ENCODE assay signal across 13 cellular contexts in the genomic region with DNA sequence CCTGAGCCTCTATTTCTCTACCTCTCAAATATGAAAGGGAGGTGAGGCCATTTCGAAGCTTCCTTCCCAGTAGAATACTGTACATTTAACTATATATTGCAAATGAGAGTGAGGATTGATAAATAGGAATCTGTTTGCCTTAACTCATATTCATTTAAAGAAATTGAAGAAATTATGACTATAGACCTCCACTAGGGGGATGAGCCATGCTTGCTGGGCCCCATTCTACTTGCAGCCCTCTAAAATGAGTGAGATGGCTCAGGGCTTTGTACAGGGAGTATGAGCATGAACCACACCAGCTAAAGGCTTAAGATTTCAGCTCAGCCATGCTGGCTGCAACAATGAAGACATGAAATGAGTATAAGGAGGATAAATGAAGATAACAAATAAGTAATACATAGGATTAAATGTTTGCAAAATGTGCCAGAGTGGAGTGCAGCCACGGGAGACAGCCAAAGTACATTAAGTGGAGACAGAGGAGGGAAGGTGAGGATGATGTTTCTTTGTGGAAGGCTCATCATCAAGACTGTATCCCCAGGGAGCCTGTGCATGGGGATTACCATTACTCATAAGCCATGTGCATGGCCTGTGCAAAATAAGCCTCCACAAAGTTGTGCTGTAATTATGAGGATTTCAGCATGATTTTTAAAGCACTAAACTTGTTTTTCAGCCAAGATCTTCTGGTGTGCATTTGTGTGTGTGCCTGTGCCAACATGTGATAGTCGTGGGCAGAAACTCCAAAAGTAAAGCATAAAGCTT.
DNase-seq lines count a peak whose midpoint lies in the region; ATAC-seq lines count a peak whose summit lies in the region.
"Had no signal": no experiment of that assay in that cellular context is flagged by ENCODE, and none has a peak within 500 bp of the region (broad histone marks: within the 10 kb centered on the region; RNA-seq: fewer than 3 reads in every experiment).

No MANE protein-coding gene starts in this region.

- no peak overlapping the region for H3K27ac Mint-ChIP-seq in immature natural killer cell
- H3K27ac Mint-ChIP-seq: activated CD4-positive, alpha-beta T cell treated with anti-CD3 and anti-CD28 coated beads, Interleukin-2, amount 10 ng/mL, durations not matched to agents 24 days and 14 days; activated naive CD4-positive, alpha-beta T cell treated with anti-CD3 and anti-CD28 coated beads, Interleukin-2, amount 10 ng/mL, durations not matched to agents 7 days and 5 days; dendritic cell treated with granulocyte-macrophage colony-stimulating factor and Interleukin-4, amounts not matched to agents 40 ng/mL and 50 ng/mL, for 4 days had no signal

- in situ Hi-C loops in SK-MEL-5 (cut with HindIII; ENCODE audit: low pct_unique_long_range_greater_than_20kb, low sequenced_read_pairs) = no loop called here

- peaks cover 0 to 46% (median 18%) of the 10 kb centered on the region in 6 donors for H3K9me3 Mint-ChIP-seq in immature natural killer cell
- H3K9me3 Mint-ChIP-seq: activated CD4-positive, alpha-beta T cell treated with anti-CD3 and anti-CD28 coated beads, Interleukin-2, amount 10 ng/mL, durations not matched to agents 24 days and 14 days had no signal

- H3K36me3 Mint-ChIP-seq in immature natural killer cell = peaks cover 0 to 4% (median 3%) of the 10 kb centered on the region in 3 donors
- H3K36me3 Mint-ChIP-seq: activated naive CD4-positive, alpha-beta T cell treated with anti-CD3 and anti-CD28 coated beads, Interleukin-2, amount 10 ng/mL, durations not matched to agents 7 days and 5 days had no signal

- ATAC-seq in HG03097 (IDR thresholded peaks at IDR 0.05; ENCODE audit: low FRiP score, unreplicated experiment) = no peak

- H3K4me3 Mint-ChIP-seq in immature natural killer cell = no peak overlapping the region
- H3K4me3 Mint-ChIP-seq: activated CD4-positive, alpha-beta T cell treated with anti-CD3 and anti-CD28 coated beads, Interleukin-2, amount 10 ng/mL, durations not matched to agents 24 days and 14 days; activated naive CD4-positive, alpha-beta T cell treated with anti-CD3 and anti-CD28 coated beads, Interleukin-2, amount 10 ng/mL, durations not matched to agents 7 days and 5 days; dendritic cell treated with granulocyte-macrophage colony-stimulating factor and Interleukin-4, amounts not matched to agents 40 ng/mL and 50 ng/mL, for 4 days had no signal

- H3K4me1 Mint-ChIP-seq in immature natural killer cell = no peaks in the 10 kb centered on the region
- H3K4me1 Mint-ChIP-seq: activated CD4-positive, alpha-beta T cell treated with anti-CD3 and anti-CD28 coated beads, Interleukin-2, amount 10 ng/mL, durations not matched to agents 24 days and 14 days; activated naive CD4-positive, alpha-beta T cell treated with anti-CD3 and anti-CD28 coated beads, Interleukin-2, amount 10 ng/mL, durations not matched to agents 7 days and 5 days had no signal

- H3K4me3 ChIP-seq in Jurkat, Clone E6-1 (ENCODE audit: low read length) = no peak overlapping the region
- H3K4me3 ChIP-seq: right atrium auricular region had no signal

- DNase-seq in D341Med (ENCODE audit: low spot score) = peak; percentile 71
- DNase-seq in Jurkat, Clone E6-1 (ENCODE audit: low read depth, low spot score) = peak; percentile 21
- DNase-seq in SK-MEL-5 (ENCODE audit: low read depth, low spot score) = peak; percentile 16
- peak; percentile 13 for DNase-seq in left kidney (ENCODE audit: low read depth, low spot score)
- DNase-seq in germinal center (ENCODE audit: low spot score) = no peak
- no peak for DNase-seq in retina
- no peak for DNase-seq in immature natural killer cell
- DNase-seq: activated CD4-positive, alpha-beta T cell treated with anti-CD3 and anti-CD28 coated beads, Interleukin-2, amount 10 ng/mL, durations not matched to agents 24 days and 14 days; activated naive CD4-positive, alpha-beta T cell treated with anti-CD3 and anti-CD28 coated beads, Interleukin-2, amount 10 ng/mL, durations not matched to agents 7 days and 5 days; NCI-H1092 treated with DMSO at 0.1 percent for 48 hours had no signal

- no peaks in the 10 kb centered on the region for H3K27me3 Mint-ChIP-seq in immature natural killer cell (ENCODE audit: low read depth in 3 of 3)
- H3K27me3 Mint-ChIP-seq: activated CD4-positive, alpha-beta T cell treated with anti-CD3 and anti-CD28 coated beads, Interleukin-2, amount 10 ng/mL, durations not matched to agents 24 days and 14 days; activated naive CD4-positive, alpha-beta T cell treated with anti-CD3 and anti-CD28 coated beads, Interleukin-2, amount 10 ng/mL, durations not matched to agents 7 days and 5 days; dendritic cell treated with granulocyte-macrophage colony-stimulating factor and Interleukin-4, amounts not matched to agents 40 ng/mL and 50 ng/mL, for 4 days had no signal

Comparison
In these comparisons a context has a peak if more than half of its experiments do, and no peak if none do; other contexts are left out.
1. DNase-seq: peak in D341Med (single experiment), Jurkat, Clone E6-1 (single experiment), SK-MEL-5 (single experiment) and left kidney (single experiment); none in germinal center (single experiment), retina (single experiment) and immature natural killer cell (0 of 3).